ENCODE assay signal across 1 cellular context in genomic region chr1:174301295-174302077, GRCh38.
TF ChIP-seq lines count a peak whose summit lies in the region.

No MANE protein-coding gene starts in this region.

TF ChIP-seq in liver, 16 proteins besides CTCF, POLR2A, EP300 and RAD21 (continued from another document):
- TF ChIP-seq, protein P1, sequence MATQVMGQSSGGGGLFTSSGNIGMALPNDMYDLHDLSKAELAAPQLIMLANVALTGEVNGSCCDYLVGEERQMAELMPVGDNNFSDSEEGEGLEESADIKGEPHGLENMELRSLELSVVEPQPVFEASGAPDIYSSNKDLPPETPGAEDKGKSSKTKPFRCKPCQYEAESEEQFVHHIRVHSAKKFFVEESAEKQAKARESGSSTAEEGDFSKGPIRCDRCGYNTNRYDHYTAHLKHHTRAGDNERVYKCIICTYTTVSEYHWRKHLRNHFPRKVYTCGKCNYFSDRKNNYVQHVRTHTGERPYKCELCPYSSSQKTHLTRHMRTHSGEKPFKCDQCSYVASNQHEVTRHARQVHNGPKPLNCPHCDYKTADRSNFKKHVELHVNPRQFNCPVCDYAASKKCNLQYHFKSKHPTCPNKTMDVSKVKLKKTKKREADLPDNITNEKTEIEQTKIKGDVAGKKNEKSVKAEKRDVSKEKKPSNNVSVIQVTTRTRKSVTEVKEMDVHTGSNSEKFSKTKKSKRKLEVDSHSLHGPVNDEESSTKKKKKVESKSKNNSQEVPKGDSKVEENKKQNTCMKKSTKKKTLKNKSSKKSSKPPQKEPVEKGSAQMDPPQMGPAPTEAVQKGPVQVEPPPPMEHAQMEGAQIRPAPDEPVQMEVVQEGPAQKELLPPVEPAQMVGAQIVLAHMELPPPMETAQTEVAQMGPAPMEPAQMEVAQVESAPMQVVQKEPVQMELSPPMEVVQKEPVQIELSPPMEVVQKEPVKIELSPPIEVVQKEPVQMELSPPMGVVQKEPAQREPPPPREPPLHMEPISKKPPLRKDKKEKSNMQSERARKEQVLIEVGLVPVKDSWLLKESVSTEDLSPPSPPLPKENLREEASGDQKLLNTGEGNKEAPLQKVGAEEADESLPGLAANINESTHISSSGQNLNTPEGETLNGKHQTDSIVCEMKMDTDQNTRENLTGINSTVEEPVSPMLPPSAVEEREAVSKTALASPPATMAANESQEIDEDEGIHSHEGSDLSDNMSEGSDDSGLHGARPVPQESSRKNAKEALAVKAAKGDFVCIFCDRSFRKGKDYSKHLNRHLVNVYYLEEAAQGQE (IDR thresholded peaks at IDR 0.05): no peak
- TF ChIP-seq FOXA2 (IDR thresholded peaks at IDR 0.05) (no peak), YY1 (IDR thresholded peaks at IDR 0.05) (no peak), TAF1 (conservative IDR thresholded peaks at IDR 0.05) (no peak)
TF ChIP-seq in liver: peak in this region for 0.
